Comparison of ENCODE assay signal across 9 cellular contexts in the genomic region with DNA sequence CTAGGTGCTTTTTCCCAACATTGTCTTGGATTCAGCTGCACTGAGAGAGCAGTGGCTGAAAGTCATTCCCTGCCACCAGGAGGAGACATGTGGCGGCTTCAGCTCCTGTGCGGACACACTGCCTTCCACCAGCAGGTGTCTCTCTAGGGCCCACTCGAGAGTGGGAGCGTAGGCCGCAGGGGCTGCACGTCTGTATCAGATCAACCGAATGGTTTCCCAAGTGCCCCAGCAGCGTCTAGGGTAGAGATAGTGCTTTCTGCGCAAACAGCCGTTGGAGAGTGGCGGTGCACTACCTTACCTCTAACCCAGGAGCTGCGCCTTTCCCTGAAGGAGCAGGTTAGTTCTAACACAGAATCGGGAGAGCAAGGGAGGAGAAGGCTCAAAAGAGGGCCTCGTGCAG. TPM values are rescaled to one million over a fixed set of nuclear protein-coding genes. Genes with fewer than 3 reads are reported as not detected.
DNase-seq lines count a peak whose midpoint lies in the region; ATAC-seq and TF ChIP-seq lines count a peak whose summit lies in the region.
"Had no signal": no experiment of that assay in that cellular context is flagged by ENCODE, and none has a peak within 500 bp of the region (broad histone marks: within the 10 kb centered on the region; RNA-seq: fewer than 3 reads in every experiment).

No MANE protein-coding gene starts in this region.

- no peaks in the 10 kb centered on the region for H3K9me3 Mint-ChIP-seq in activated B cell treated with CpG ODN at 0.5 μM for 24 hours

- H3K27ac Mint-ChIP-seq in activated B cell treated with CpG ODN at 0.5 μM for 24 hours = no peak overlapping the region

- ATAC-seq in activated B cell treated with CpG ODN at 0.5 μM for 24 hours (ENCODE audit: low read depth) (peak; percentile 69), lung (ENCODE audit: insufficient read depth, low FRiP score) (peak; percentile 71), HG02571 (IDR thresholded peaks at IDR 0.05; ENCODE audit: unreplicated experiment) (no peak)

- no peaks in the 10 kb centered on the region for H3K27me3 Mint-ChIP-seq in activated B cell treated with CpG ODN at 0.5 μM for 24 hours

- no peaks in the 10 kb centered on the region for H3K27me3 ChIP-seq in lung (ENCODE audit: control insufficient read depth, insufficient read depth)
- H3K27me3 ChIP-seq: BLaER1 had no signal

- peaks cover 0 to 10% of the 10 kb centered on the region in 2 donors for H3K36me3 ChIP-seq in lung (ENCODE audit: control insufficient read depth in 2 of 2, insufficient read depth in 2 of 2, low read length in 2 of 2)

- H3K4me1 ChIP-seq in lung (ENCODE audit: control insufficient read depth in 2 of 2, insufficient read depth in 2 of 2, low read length in 2 of 2) = no peaks in the 10 kb centered on the region

- H3K4me1 Mint-ChIP-seq in activated B cell treated with CpG ODN at 0.5 μM for 24 hours = peaks cover 4% of the 10 kb centered on the region

- DNase-seq in NCI-H1417 (lab: John Stamatoyannopoulos, UW) = peak; percentile 10 to 63 (median 33)
- no peak for DNase-seq in NCI-H1417 treated with DMSO at 0.1 percent for 48 hours (lab: John Stamatoyannopoulos, UW)
- DNase-seq in LoVo (ENCODE audit: low spot score) = peak; percentile 26
- peak; percentile 32 for DNase-seq in activated B cell treated with CpG ODN at 0.5 μM for 24 hours
- peak; percentile 89 for DNase-seq in dermis blood vessel endothelial cell
- DNase-seq in lung (ENCODE audit: low spot score) = peak; percentile 68
- DNase-seq in stimulated activated CD8-positive, alpha-beta memory T cell treated with anti-CD3 and anti-CD28 coated beads, Interleukin-7, amount 100 ng/mL, for 24 hours (ENCODE audit: low read depth) = peak; percentile 21

- no peak overlapping the region for H3K4me3 ChIP-seq in lung
- H3K4me3 ChIP-seq: BLaER1 had no signal

- POLR2A ChIA-PET in activated B cell treated with CpG ODN at 0.5 μM for 24 hours (lab: Charles Lee) = no interaction called here

- CTCF ChIA-PET in activated B cell treated with CpG ODN at 0.5 μM for 24 hours (lab: Charles Lee) = interaction anchor here (1.0 to 3.2 kb wide), 5 partner anchors 19 to 344 kb away, joined by 4 to 14 read pairs (median 9); no protein-coding TSS in a partner anchor

- WGBS in lung, 2 donors = 35 to 39% methylated on average over 14 of the region's 14 CpGs

- intact Hi-C loops in activated B cell treated with CpG ODN at 0.5 μM for 24 hours (cut with micrococcal nuclease) = loop anchor here (1.0 kb wide), 1 partner anchor 53 kb away; the partner anchor contains the start of gene RADIL

- H3K36me3 Mint-ChIP-seq in activated B cell treated with CpG ODN at 0.5 μM for 24 hours (ENCODE audit: low read depth) = no peaks in the 10 kb centered on the region

- TF ChIP-seq CTCF in activated B cell treated with CpG ODN at 0.5 μM for 24 hours (IDR thresholded peaks at IDR 0.05) (no peak), lung (IDR thresholded peaks at IDR 0.05; ENCODE audit: control extremely low read depth, extremely low read depth) (peak; percentile 89)

- no peak overlapping the region for H3K27ac ChIP-seq in lung (ENCODE audit: low read depth in 1 of 2, low read length in 1 of 2)
- H3K27ac ChIP-seq: BLaER1 had no signal

- no peaks in the 10 kb centered on the region for H3K9me3 ChIP-seq in lung (ENCODE audit: control insufficient read depth in 2 of 2, insufficient read depth in 1 of 2, low read length in 1 of 2)
- H3K9me3 ChIP-seq: BLaER1 had no signal

- H3K4me3 Mint-ChIP-seq in activated B cell treated with CpG ODN at 0.5 μM for 24 hours = no peak overlapping the region

RNA-seq across cellular contexts. Expression of gene PAPOLB, which starts 31.7 kb away (rescaled TPM):
- total RNA-seq in activated B cell treated with CpG ODN at 0.5 μM for 24 hours (0.07 TPM in 1 of 2 replicates, not detected in the other), dermis blood vessel endothelial cell (0.23 and 0.34 TPM in 2 replicates), lung (1 to 10 TPM in 1 of 2 donors, under 1 TPM in 1; 0.25 to 1.9 TPM)
- polyA plus RNA-seq in lung = under 1 TPM; 0.01 to 0.04 TPM

RNA-seq across cellular contexts. Expression of gene RADIL, which starts 53.3 kb away (rescaled TPM):
- total RNA-seq in activated B cell treated with CpG ODN at 0.5 μM for 24 hours (not detected in 2 replicates), dermis blood vessel endothelial cell (3.9 and 4.1 TPM in 2 replicates), lung (1 to 10 TPM; 6.6 to 9.3 TPM)
- polyA plus RNA-seq in lung = 1 to 10 TPM; 3.7 to 6.0 TPM

RNA-seq across cellular contexts. Expression of gene AP5Z1, which starts 54.8 kb away (rescaled TPM):
- 98.3 and 111 TPM in 2 replicates for total RNA-seq in activated B cell treated with CpG ODN at 0.5 μM for 24 hours
- 28.3 and 32.3 TPM in 2 replicates for total RNA-seq in dermis blood vessel endothelial cell
- 10 to 100 TPM; 21.2 to 58.5 TPM for total RNA-seq in lung
- polyA plus RNA-seq in lung = 10 to 100 TPM; 60.2 to 62.4 TPM
